8 cellular contexts compared by ENCODE assay signal in genomic region chr16:68529931-68530667, GRCh38. TPM values are rescaled to one million over a fixed set of nuclear protein-coding genes. Genes with fewer than 3 reads are reported as not detected.
DNase-seq lines count a peak whose midpoint lies in the region; ATAC-seq and TF ChIP-seq lines count a peak whose summit lies in the region.

No MANE protein-coding gene starts in this region.

- DNase-seq in AG08396 (ENCODE audit: low spot score): peak; percentile 99
- peak; percentile 89 for DNase-seq in NCI-H82 (lab: John Stamatoyannopoulos, UW)
- DNase-seq in activated CD8-positive, alpha-beta memory T cell treated with anti-CD3 and anti-CD28 coated beads for 48 hours (ENCODE audit: low read depth in 2 of 3, low spot score in 2 of 3): peak; percentile 76 to 77 (median 76)
- peak; percentile 81 to 84 (median 81) for DNase-seq in effector memory CD8-positive, alpha-beta T cell
- peak; percentile 94 for DNase-seq in mesenteric fat pad (ENCODE audit: low spot score)
- DNase-seq in stimulated activated CD8-positive, alpha-beta memory T cell treated with anti-CD3 and anti-CD28 coated beads, Interleukin-12 subunit alpha, Interleukin-12 subunit beta, amount 100 ng/mL, for 4 hours (ENCODE audit: low read depth): peak; percentile 81

- H3K9me3 Mint-ChIP-seq in effector memory CD8-positive, alpha-beta T cell: no peaks in the 10 kb centered on the region

- no peaks in the 10 kb centered on the region for H3K27me3 Mint-ChIP-seq in effector memory CD8-positive, alpha-beta T cell

- peak; percentile 50 for ATAC-seq in HG03469 (IDR thresholded peaks at IDR 0.05; ENCODE audit: unreplicated experiment)
- peak; percentile 88 for ATAC-seq in effector memory CD8-positive, alpha-beta T cell (replicated peaks)

- peak; percentile 41 for TF ChIP-seq POLR2A in GM19099 (IDR thresholded peaks at IDR 0.05; ENCODE audit: extremely low read depth, insufficient read length, low read depth)

- H3K27ac Mint-ChIP-seq in effector memory CD8-positive, alpha-beta T cell: peak overlapping the region; percentile 86 to 92

- peaks cover 12% of the 10 kb centered on the region for H3K36me3 Mint-ChIP-seq in effector memory CD8-positive, alpha-beta T cell (ENCODE audit: insufficient read depth)

- H3K4me3 Mint-ChIP-seq in effector memory CD8-positive, alpha-beta T cell: peak overlapping the region; percentile 87 to 90

- peaks cover 12 to 18% of the 10 kb centered on the region in 2 donors for H3K4me1 Mint-ChIP-seq in effector memory CD8-positive, alpha-beta T cell (ENCODE audit: low read depth in 2 of 2)

RNA-seq across cellular contexts. Expression of gene ZFP90, which starts 9.0 kb away (rescaled TPM):
- 15.4 TPM for total RNA-seq in mesenteric fat pad

Comparison
In these comparisons a context has a peak if more than half of its experiments do, and no peak if none do; other contexts are left out.
1. Peak in every context shown above with its lines: DNase-seq and ATAC-seq.